7 cellular contexts compared by ENCODE assay signal in the genomic region with DNA sequence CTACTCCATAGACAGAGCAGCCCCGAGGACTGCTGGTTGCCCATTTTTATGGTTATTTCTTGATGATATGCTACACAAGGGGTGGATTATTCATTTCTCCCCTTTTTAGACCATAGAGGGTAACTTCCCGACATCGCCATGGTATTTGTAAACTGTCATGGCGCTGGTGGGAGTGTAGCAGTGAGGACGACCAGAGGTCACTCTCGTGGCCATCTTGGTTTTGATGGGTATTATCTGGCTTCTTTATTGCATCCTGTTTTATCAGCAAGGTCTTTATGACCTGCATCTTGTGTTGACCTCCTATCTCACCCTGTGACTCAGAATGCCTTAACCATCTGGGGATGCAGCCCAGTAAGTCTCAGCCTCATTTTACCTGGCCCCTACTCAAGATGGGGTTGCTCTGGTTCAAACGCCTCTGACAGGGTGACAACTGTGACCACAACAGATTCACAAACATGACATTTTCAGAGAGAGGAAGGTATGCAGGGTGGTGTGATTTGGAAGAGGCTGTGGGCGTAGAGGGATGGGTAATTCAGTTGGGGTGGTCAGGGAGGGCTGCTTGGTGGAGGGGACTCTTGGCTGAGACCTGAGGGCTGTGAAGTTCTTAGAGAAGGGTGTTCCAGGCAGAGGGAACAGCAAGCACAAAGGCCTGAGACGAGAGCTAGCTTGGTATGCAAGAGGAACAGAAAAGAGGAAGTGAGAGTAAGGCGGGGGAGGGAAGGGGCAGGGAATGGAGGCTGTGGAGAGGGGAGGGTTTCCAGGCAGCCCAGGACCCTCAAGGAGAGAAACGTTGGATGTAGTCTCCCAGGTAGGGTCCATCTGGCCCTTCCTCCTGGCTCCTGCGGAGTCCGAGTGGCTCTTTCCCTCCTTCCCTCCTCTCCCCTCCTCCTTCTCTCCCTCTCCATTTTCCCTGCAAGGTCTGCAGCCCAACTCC. TPM values are rescaled to one million over a fixed set of nuclear protein-coding genes. Genes with fewer than 3 reads are reported as not detected.
DNase-seq lines count a peak whose midpoint lies in the region; ATAC-seq and TF ChIP-seq lines count a peak whose summit lies in the region.

No MANE protein-coding gene starts in this region.

- peak overlapping the region; percentile 87 for H3K27ac ChIP-seq in naive thymus-derived CD4-positive, alpha-beta T cell (ENCODE audit: low read depth, low read length)
- H3K27ac ChIP-seq in testis, result no peak overlapping the region

- H3K36me3 Mint-ChIP-seq in naive thymus-derived CD4-positive, alpha-beta T cell, result peaks cover 0 to 17% (median 0%) of the 10 kb centered on the region in 5 donors

- peak overlapping the region; percentile 93 to 100 (median 99) for H3K27ac Mint-ChIP-seq in naive thymus-derived CD4-positive, alpha-beta T cell

- H3K9me3 Mint-ChIP-seq in naive thymus-derived CD4-positive, alpha-beta T cell, result peaks cover 0 to 11% (median 3%) of the 10 kb centered on the region in 11 donors

- H3K36me3 ChIP-seq in naive thymus-derived CD4-positive, alpha-beta T cell (ENCODE audit: control insufficient read depth in 2 of 3, insufficient read depth in 3 of 3, low read length in 3 of 3), result no peaks in the 10 kb centered on the region
- H3K36me3 ChIP-seq in testis (ENCODE audit: low read depth, missing control alignments), result no peaks in the 10 kb centered on the region

- CTCF ChIA-PET in naive thymus-derived CD4-positive, alpha-beta T cell (lab: Charles Lee), result interaction anchor here (1.5 to 1.6 kb wide), 2 partner anchors 10 to 51 kb away, joined by 3 to 4 read pairs; partner anchors contain the start of gene FXYD5

- DNase-seq in SKM-1 treated with dmso at 0.1 percent for 144 hours (lab: John Stamatoyannopoulos, UW; ENCODE audit: unreplicated experiment) (peak; percentile 83), NCI-H187 (lab: John Stamatoyannopoulos, UW) (no peak), DMS 273 treated with DMSO at 0.1 percent for 48 hours (lab: John Stamatoyannopoulos, UW) (no peak), testis (no peak)
- peak in 3 of 9 donors; percentile 9 to 29 (median 11) for DNase-seq in naive thymus-derived CD4-positive, alpha-beta T cell

- ATAC-seq in HG02884 (IDR thresholded peaks at IDR 0.05; ENCODE audit: unreplicated experiment), result peak; percentile 45
- peak; percentile 29 for ATAC-seq in naive thymus-derived CD4-positive, alpha-beta T cell

- H3K27me3 ChIP-seq in naive thymus-derived CD4-positive, alpha-beta T cell (ENCODE audit: control insufficient read depth in 2 of 2, insufficient read depth in 2 of 2, low read length in 2 of 2), result no peaks in the 10 kb centered on the region
- no peaks in the 10 kb centered on the region for H3K27me3 ChIP-seq in testis

- no peak for TF ChIP-seq CTCF in testis (IDR thresholded peaks at IDR 0.05)

- H3K27me3 Mint-ChIP-seq in naive thymus-derived CD4-positive, alpha-beta T cell, result no peaks in the 10 kb centered on the region

- TF ChIP-seq POLR2A in GM19193 (IDR thresholded peaks at IDR 0.05; ENCODE audit: extremely low read depth, insufficient read depth, insufficient read length) (peak; percentile 42), testis (IDR thresholded peaks at IDR 0.05) (no peak)

- H3K9me3 ChIP-seq in naive thymus-derived CD4-positive, alpha-beta T cell (ENCODE audit: control insufficient read depth in 2 of 3, low read length in 3 of 3), result peaks cover 0 to 5% (median 0%) of the 10 kb centered on the region in 3 experiments
- no peaks in the 10 kb centered on the region for H3K9me3 ChIP-seq in testis

- H3K4me3 Mint-ChIP-seq in naive thymus-derived CD4-positive, alpha-beta T cell, result peak overlapping the region in 9 of 10 donors; percentile 44 to 87 (median 74)

- intact Hi-C loops in naive thymus-derived CD4-positive, alpha-beta T cell (cut with micrococcal nuclease), result no loop called here
- intact Hi-C loops in testis (cut with DNase I; ENCODE audit: low total_unique reads), result no loop called here

- POLR2A ChIA-PET in naive thymus-derived CD4-positive, alpha-beta T cell (lab: Charles Lee), result interaction anchor here (0.7 to 3.3 kb wide), 11 partner anchors 10 to 51 kb away, joined by 3 to 23 read pairs (median 3); partner anchors contain the start of gene FXYD5

- 72 to 75% methylated on average over 13 of the region's 13 CpGs for WGBS in testis, 2 donors

- H3K4me1 Mint-ChIP-seq in naive thymus-derived CD4-positive, alpha-beta T cell, result peaks cover 36 to 86% (median 81%) of the 10 kb centered on the region in 7 donors

- peaks cover 55% of the 10 kb centered on the region in 2 donors for H3K4me1 ChIP-seq in naive thymus-derived CD4-positive, alpha-beta T cell (ENCODE audit: control insufficient read depth in 2 of 2, insufficient read depth in 2 of 2, low read length in 2 of 2)
- H3K4me1 ChIP-seq in testis, result no peaks in the 10 kb centered on the region

- no peak overlapping the region for H3K4me3 ChIP-seq in naive thymus-derived CD4-positive, alpha-beta T cell (ENCODE audit: low read length)
- H3K4me3 ChIP-seq in testis, result no peak overlapping the region

RNA-seq across cellular contexts. Expression of gene FAM187B, which starts 23.5 kb away (rescaled TPM):
- total RNA-seq in naive thymus-derived CD4-positive, alpha-beta T cell, result not detected
- not detected for polyA plus RNA-seq in naive thymus-derived CD4-positive, alpha-beta T cell
- 100 to 1,000 TPM in 1 of 2 donors, 10 to 100 TPM in 1; 18.4 to 105 TPM for total RNA-seq in testis
- 79.2 TPM for polyA plus RNA-seq in testis (ENCODE audit: insufficient read depth, low read depth, low replicate concordance)

RNA-seq across cellular contexts. Expression of gene LSR, which starts 43.7 kb away (rescaled TPM):
- total RNA-seq in naive thymus-derived CD4-positive, alpha-beta T cell, result 10 to 100 TPM in 4 of 5 experiments, 1 to 10 TPM in 1; 4.6 to 59.3 (median 25.1) TPM
- 10 to 100 TPM; 23.4 to 39.1 TPM for polyA plus RNA-seq in naive thymus-derived CD4-positive, alpha-beta T cell
- total RNA-seq in testis, result 100 to 1,000 TPM; 154 to 195 TPM
- 85.7 TPM for polyA plus RNA-seq in testis (ENCODE audit: insufficient read depth, low read depth, low replicate concordance)

RNA-seq across cellular contexts. Expression of gene FXYD5, which starts 50.5 kb away (rescaled TPM):
- total RNA-seq in naive thymus-derived CD4-positive, alpha-beta T cell, result 100 to 1,000 TPM; 362 to 458 (median 387) TPM
- 100 to 1,000 TPM; 464 to 575 TPM for polyA plus RNA-seq in naive thymus-derived CD4-positive, alpha-beta T cell
- 10 to 100 TPM in 1 of 2 donors, 1 to 10 TPM in 1; 5.7 to 17.5 TPM for total RNA-seq in testis
- polyA plus RNA-seq in testis (ENCODE audit: insufficient read depth, low read depth, low replicate concordance), result 38.1 TPM

Comparison
In these comparisons a context has a peak if more than half of its experiments do, and no peak if none do; other contexts are left out.
1. RNA of gene FAM187B, which starts 23.5 kb away (total RNA-seq): 18.4 to 105 TPM in testis; not detected in naive thymus-derived CD4-positive, alpha-beta T cell; every median in the first group is over 10 times any median in the second.
2. RNA of gene FXYD5, which starts 50.5 kb away (total RNA-seq): 362 to 458 TPM in naive thymus-derived CD4-positive, alpha-beta T cell; 5.7 to 17.5 TPM in testis; every median in the first group is over 10 times any median in the second.